13 cellular contexts compared by ENCODE assay signal in genomic region chr17:64343071-64343774, GRCh38. TPM values are rescaled to one million over a fixed set of nuclear protein-coding genes. Genes with fewer than 3 reads are reported as not detected.
DNase-seq lines count a peak whose midpoint lies in the region; ATAC-seq and TF ChIP-seq lines count a peak whose summit lies in the region.
"Had no signal": no experiment of that assay in that cellular context is flagged by ENCODE, and none has a peak within 500 bp of the region (broad histone marks: within the 10 kb centered on the region; RNA-seq: fewer than 3 reads in every experiment).

No MANE protein-coding gene starts in this region.

- H3K36me3 Mint-ChIP-seq in endothelial cell (ENCODE audit: low read depth, unreplicated experiment) = peaks cover 61% of the 10 kb centered on the region
- no peaks in the 10 kb centered on the region for H3K36me3 Mint-ChIP-seq in neural crest cell (ENCODE audit: low read depth)
- H3K36me3 Mint-ChIP-seq in HFFc6 (ENCODE audit: low read depth) = no peaks in the 10 kb centered on the region
- no peaks in the 10 kb centered on the region for H3K36me3 Mint-ChIP-seq in glutamatergic neuron (ENCODE audit: unreplicated experiment)

- peak overlapping the region; percentile 68 for H3K4me3 Mint-ChIP-seq in endothelial cell (ENCODE audit: unreplicated experiment)
- H3K4me3 Mint-ChIP-seq in neural crest cell = no peak overlapping the region
- H3K4me3 Mint-ChIP-seq in HFFc6 = no peak overlapping the region
- no peak overlapping the region for H3K4me3 Mint-ChIP-seq in glutamatergic neuron (ENCODE audit: unreplicated experiment)
- H3K4me3 Mint-ChIP-seq: stimulated activated naive B cell treated with anti-CD40 and anti-IgM and Interleukin-4, amounts not matched to agents 10 μg/mL and 1 μg/mL and 100 μg/mL, for 72 hours had no signal

- peaks cover 42% of the 10 kb centered on the region for H3K4me1 ChIP-seq in vagina
- H3K4me1 ChIP-seq: foreskin keratinocyte had no signal

- H3K4me1 Mint-ChIP-seq in endothelial cell (ENCODE audit: unreplicated experiment) (peaks cover 45% of the 10 kb centered on the region), neural crest cell (peaks cover 9% of the 10 kb centered on the region), HFFc6 (ENCODE audit: low read depth) (peaks cover 9% of the 10 kb centered on the region), glutamatergic neuron (ENCODE audit: low read depth, unreplicated experiment) (peaks cover 8% of the 10 kb centered on the region)

- H3K27ac Mint-ChIP-seq in endothelial cell (ENCODE audit: unreplicated experiment) (peak overlapping the region; percentile 27), neural crest cell (ENCODE audit: unreplicated experiment) (peak overlapping the region; percentile 75), HFFc6 (no peak overlapping the region), glutamatergic neuron (ENCODE audit: unreplicated experiment) (no peak overlapping the region)
- H3K27ac Mint-ChIP-seq: stimulated activated naive B cell treated with anti-CD40 and anti-IgM and Interleukin-4, amounts not matched to agents 10 μg/mL and 1 μg/mL and 100 μg/mL, for 72 hours had no signal

- no peak for TF ChIP-seq POLR2A in vagina (IDR thresholded peaks at IDR 0.05)

- TF ChIP-seq CTCF in endothelial cell (IDR thresholded peaks at IDR 0.05; ENCODE audit: unreplicated experiment) (no peak), neural crest cell (conservative IDR thresholded peaks at IDR 0.05) (no peak), vagina (IDR thresholded peaks at IDR 0.05) (no peak), HFFc6 (IDR thresholded peaks at IDR 0.05) (no peak), glutamatergic neuron (IDR thresholded peaks at IDR 0.05; ENCODE audit: partially characterized antibody, unreplicated experiment) (no peak)

- H3K36me3 ChIP-seq in vagina = no peaks in the 10 kb centered on the region
- H3K36me3 ChIP-seq: BLaER1, ovary had no signal

- H3K4me3 ChIP-seq in vagina = no peak overlapping the region
- H3K4me3 ChIP-seq: BLaER1, ovary had no signal

- DNase-seq in cardiac septum (ENCODE audit: low spot score) (peak; percentile 66), Right ventricle myocardium inferior (ENCODE audit: missing footprints) (no peak), endothelial cell (ENCODE audit: low spot score) (no peak), neural crest cell (ENCODE audit: low read depth, low spot score) (no peak), vagina (ENCODE audit: extremely low spot score in 2 of 2) (no peak), NCI-H2227 (lab: John Stamatoyannopoulos, UW; ENCODE audit: unreplicated experiment) (no peak), HFFc6 (no peak), glutamatergic neuron (no peak)
- DNase-seq: foreskin keratinocyte; NCI-H1930; stimulated activated naive B cell treated with anti-CD40 and anti-IgM and Interleukin-4, amounts not matched to agents 10 μg/mL and 1 μg/mL and 100 μg/mL, for 72 hours had no signal

- H3K27ac ChIP-seq in vagina = peak overlapping the region; percentile 60
- H3K27ac ChIP-seq: BLaER1, foreskin keratinocyte, ovary had no signal

- H3K27me3 Mint-ChIP-seq in endothelial cell (ENCODE audit: unreplicated experiment) = peaks cover 12% of the 10 kb centered on the region
- no peaks in the 10 kb centered on the region for H3K27me3 Mint-ChIP-seq in neural crest cell (ENCODE audit: low read depth)
- H3K27me3 Mint-ChIP-seq in HFFc6 (ENCODE audit: insufficient read depth) = peaks cover 18% of the 10 kb centered on the region
- H3K27me3 Mint-ChIP-seq in glutamatergic neuron (ENCODE audit: unreplicated experiment) = no peaks in the 10 kb centered on the region
- H3K27me3 Mint-ChIP-seq: stimulated activated naive B cell treated with anti-CD40 and anti-IgM and Interleukin-4, amounts not matched to agents 10 μg/mL and 1 μg/mL and 100 μg/mL, for 72 hours had no signal

- no peak for ATAC-seq in Right ventricle myocardium inferior

- no peaks in the 10 kb centered on the region for H3K9me3 Mint-ChIP-seq in endothelial cell (ENCODE audit: unreplicated experiment)
- H3K9me3 Mint-ChIP-seq in neural crest cell = no peaks in the 10 kb centered on the region
- no peaks in the 10 kb centered on the region for H3K9me3 Mint-ChIP-seq in HFFc6
- peaks cover 3% of the 10 kb centered on the region for H3K9me3 Mint-ChIP-seq in glutamatergic neuron (ENCODE audit: unreplicated experiment)
- H3K9me3 Mint-ChIP-seq: stimulated activated naive B cell treated with anti-CD40 and anti-IgM and Interleukin-4, amounts not matched to agents 10 μg/mL and 1 μg/mL and 100 μg/mL, for 72 hours had no signal

- H3K27me3 ChIP-seq in vagina = no peaks in the 10 kb centered on the region
- H3K27me3 ChIP-seq: BLaER1, ovary had no signal

- intact Hi-C loops in cardiac septum (cut with DNase I) (no loop called here), Right ventricle myocardium inferior (cut with DNase I) (no loop called here), vagina (cut with DNase I) (no loop called here)

- H3K9me3 ChIP-seq in vagina = no peaks in the 10 kb centered on the region
- H3K9me3 ChIP-seq: BLaER1, ovary had no signal

RNA-seq across cellular contexts. Expression of gene PECAM1, which starts 47.4 kb away (rescaled TPM):
- total RNA-seq in cardiac septum = 117 TPM
- total RNA-seq in Right ventricle myocardium inferior = 116 TPM
- total RNA-seq in endothelial cell (ENCODE audit: unreplicated experiment) = 844 TPM
- 0.48 and 0.68 TPM in 2 replicates for total RNA-seq in neural crest cell
- total RNA-seq in vagina = 94.0 TPM
- total RNA-seq in HFFc6 (2021; fragmentation: NEBNext Ultra II Directional; extraction: Animal tissue kit (Norgen Biotek cat#: 25700)) = under 1 TPM in 1 of 6 experiments, not detected in 5; 0.02 TPM
- total RNA-seq in glutamatergic neuron (ENCODE audit: unreplicated experiment) = not detected
- total RNA-seq: foreskin keratinocyte had no signal

Comparison
In these comparisons a context has a peak if more than half of its experiments do, and no peak if none do; other contexts are left out.
1. H3K27ac Mint-ChIP-seq: peak in endothelial cell (single experiment) and neural crest cell (single experiment); none in HFFc6 (single experiment) and glutamatergic neuron (single experiment).
2. RNA of gene PECAM1, which starts 47.4 kb away (total RNA-seq): 844 TPM in endothelial cell (single experiment), 117 TPM in cardiac septum (single experiment), 116 TPM in Right ventricle myocardium inferior (single experiment) and 94.0 TPM in vagina (single experiment); 0.48 to 0.68 TPM in neural crest cell, not detected in glutamatergic neuron (single experiment) and 0.02 TPM in HFFc6; every median in the first group is over 10 times any median in the second.